Comparison of ENCODE assay signal across 26 cellular contexts in the genomic region with DNA sequence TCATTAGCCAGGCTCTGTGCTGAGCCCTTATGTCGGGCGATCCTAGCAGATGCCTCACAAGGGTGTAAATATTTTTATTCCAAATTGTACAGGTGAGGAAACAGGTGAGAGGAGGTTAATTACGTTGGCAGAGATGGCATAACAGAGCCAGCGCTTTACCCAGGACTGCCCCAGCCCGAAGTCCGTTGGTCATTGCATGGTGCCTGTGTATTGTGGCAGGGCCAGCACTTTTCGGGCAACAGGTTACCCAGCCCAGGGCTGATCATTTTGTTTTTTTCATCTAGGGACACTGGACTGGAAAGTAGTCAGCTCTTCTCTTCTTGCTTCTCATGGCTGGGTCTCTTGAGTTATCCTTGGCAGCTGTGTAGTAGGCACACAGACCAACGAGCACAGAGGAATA.
"Had no signal": no experiment of that assay in that cellular context is flagged by ENCODE, and none has a peak within 500 bp of the region (broad histone marks: within the 10 kb centered on the region; RNA-seq: fewer than 3 reads in every experiment).

No MANE protein-coding gene starts in this region.

- H3K36me3 Mint-ChIP-seq: immature natural killer cell; mesothelial cell of epicardium; naive B cell; natural killer cell treated with Interleukin-12 subunit alpha and Interleukin-12 subunit beta and Interleukin-15 and Interleukin-18, amount 100 ng/mL, for 72 hours; neural progenitor cell had no signal

- H3K4me1 Mint-ChIP-seq: immature natural killer cell; mesothelial cell of epicardium; naive B cell; stimulated activated naive CD8-positive, alpha-beta T cell treated with anti-CD3 and anti-CD28 coated beads, Interleukin-15, amount 100 ng/mL, for 72 hours had no signal

- H3K27ac Mint-ChIP-seq: immature natural killer cell; mesothelial cell of epicardium; naive B cell; natural killer cell treated with Interleukin-12 subunit alpha and Interleukin-12 subunit beta and Interleukin-15 and Interleukin-18, amount 100 ng/mL, for 72 hours; progenitor cell of endocrine pancreas; stimulated activated naive CD8-positive, alpha-beta T cell treated with anti-CD3 and anti-CD28 coated beads, Interleukin-15, amount 100 ng/mL, for 72 hours had no signal

- H3K4me3 ChIP-seq: colonic mucosa, esophagus squamous epithelium, mucosa of descending colon, neural progenitor cell, smooth muscle cell, suprapubic skin, upper lobe of left lung, uterus had no signal

- H3K4me3 Mint-ChIP-seq: immature natural killer cell; mesothelial cell of epicardium; naive B cell; natural killer cell treated with Interleukin-12 subunit alpha and Interleukin-12 subunit beta and Interleukin-15 and Interleukin-18, amount 100 ng/mL, for 72 hours; neural progenitor cell; stimulated activated naive CD8-positive, alpha-beta T cell treated with anti-CD3 and anti-CD28 coated beads, Interleukin-15, amount 100 ng/mL, for 72 hours had no signal

- H2AFZ ChIP-seq: neural progenitor cell, parathyroid adenoma had no signal

- H3K36me3 ChIP-seq: colonic mucosa, esophagus squamous epithelium, neural progenitor cell, suprapubic skin, upper lobe of left lung, uterus had no signal

- H3K4me1 ChIP-seq: colonic mucosa, neural progenitor cell, parathyroid adenoma, uterus had no signal

- H3K9me3 Mint-ChIP-seq: immature natural killer cell; mesothelial cell of epicardium; natural killer cell treated with Interleukin-12 subunit alpha and Interleukin-12 subunit beta and Interleukin-15 and Interleukin-18, amount 100 ng/mL, for 72 hours; stimulated activated naive CD8-positive, alpha-beta T cell treated with anti-CD3 and anti-CD28 coated beads, Interleukin-15, amount 100 ng/mL, for 72 hours had no signal

- H3K4me2 ChIP-seq: neural progenitor cell, smooth muscle cell had no signal

- H3K9ac ChIP-seq: neural progenitor cell, parathyroid adenoma had no signal

- H3K27ac ChIP-seq: colonic mucosa, neural progenitor cell, parathyroid adenoma, suprapubic skin, uterus had no signal

- DNase-seq: colonic mucosa; effector memory CD4-positive, alpha-beta T cell; erythroblast; esophagus squamous epithelium; foreskin melanocyte; hypothalamus; immature natural killer cell; islet precursor cell; kidney glomerular epithelial cell; mucosa of descending colon; naive B cell; stimulated activated CD4-positive, alpha-beta T cell treated with anti-CD3 and anti-CD28 coated beads, Interleukin-12 subunit alpha, Interleukin-12 subunit beta, amount 100 ng/mL, for 4 hours; stimulated activated CD4-positive, alpha-beta T cell treated with anti-CD3 and anti-CD28 coated beads, Interleukin-1b, Interleukin-23, amount 100 ng/mL, for 48 hours; stimulated activated CD4-positive, alpha-beta T cell treated with anti-CD3 and anti-CD28 coated beads, Interleukin-4, amount 100 ng/mL, for 1 hour; stimulated activated CD8-positive, alpha-beta memory T cell treated with anti-CD3 and anti-CD28 coated beads, Interleukin-4, amount 100 ng/mL, for 48 hours; stimulated activated naive CD4-positive, alpha-beta T cell; stimulated activated naive CD8-positive, alpha-beta T cell treated with anti-CD3 and anti-CD28 coated beads, Interleukin-15, amount 100 ng/mL, for 72 hours; upper lobe of left lung; uterus had no signal

- H3K79me2 ChIP-seq: parathyroid adenoma had no signal

- ATAC-seq: mucosa of descending colon; natural killer cell treated with Interleukin-12 subunit alpha and Interleukin-12 subunit beta and Interleukin-15 and Interleukin-18, amount 100 ng/mL, for 72 hours; stimulated activated naive CD8-positive, alpha-beta T cell treated with anti-CD3 and anti-CD28 coated beads, Interleukin-15, amount 100 ng/mL, for 72 hours had no signal

- H3K9me3 ChIP-seq: colonic mucosa, esophagus squamous epithelium, mucosa of descending colon, suprapubic skin, upper lobe of left lung, uterus had no signal

- H3K27me3 ChIP-seq: colonic mucosa, upper lobe of left lung, uterus had no signal
